In the genomic region with DNA sequence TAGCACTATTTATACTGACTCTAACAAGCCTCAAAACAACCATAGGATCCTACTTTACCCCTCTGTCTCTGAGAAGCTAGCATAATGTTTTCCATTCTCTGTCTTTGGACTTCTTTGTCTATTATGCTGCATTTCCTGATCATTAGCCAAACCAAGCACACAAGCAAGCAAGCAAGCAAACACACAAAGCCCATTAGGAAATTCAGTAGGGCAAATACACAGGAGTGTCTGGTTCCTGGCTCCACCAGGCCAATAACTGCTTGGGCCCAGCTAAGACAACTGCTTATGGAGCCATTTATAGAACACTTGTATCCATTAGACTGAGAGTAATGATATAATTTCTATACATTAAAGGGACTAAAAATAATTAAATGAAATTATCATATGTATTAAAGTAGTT, we compare ENCODE assay signal across 11 cellular contexts.
"Had no signal": no experiment of that assay in that cellular context is flagged by ENCODE, and none has a peak within 500 bp of the region (broad histone marks: within the 10 kb centered on the region; RNA-seq: fewer than 3 reads in every experiment).

No MANE protein-coding gene starts in this region.

- H3K4me1 ChIP-seq: testis had no signal

- H3K4me3 ChIP-seq: testis had no signal

- H3K27me3 ChIP-seq: testis had no signal

- H3K27ac ChIP-seq: testis, VCaP had no signal

- H3K9me3 ChIP-seq: testis had no signal

- DNase-seq: activated CD4-positive, alpha-beta memory T cell treated with anti-CD3 and anti-CD28 coated beads, Interleukin-2, amount 10 ng/mL, durations not matched to agents 7 days and 5 days; activated gamma-delta T cell; activated T-cell treated with anti-CD3 and anti-CD28 coated beads, Interleukin-2, amount 50 U/mL, for 48 hours; immature natural killer cell; left colon; natural killer cell; stimulated activated CD4-positive, alpha-beta T cell treated with anti-CD3 and anti-CD28 coated beads, Interleukin-12 subunit alpha, Interleukin-12 subunit beta, amount 100 ng/mL, for 4 hours; stimulated activated naive CD4-positive, alpha-beta T cell; T-helper 9 cell; testis had no signal
